ENCODE assay signal across 13 cellular contexts in the genomic region with DNA sequence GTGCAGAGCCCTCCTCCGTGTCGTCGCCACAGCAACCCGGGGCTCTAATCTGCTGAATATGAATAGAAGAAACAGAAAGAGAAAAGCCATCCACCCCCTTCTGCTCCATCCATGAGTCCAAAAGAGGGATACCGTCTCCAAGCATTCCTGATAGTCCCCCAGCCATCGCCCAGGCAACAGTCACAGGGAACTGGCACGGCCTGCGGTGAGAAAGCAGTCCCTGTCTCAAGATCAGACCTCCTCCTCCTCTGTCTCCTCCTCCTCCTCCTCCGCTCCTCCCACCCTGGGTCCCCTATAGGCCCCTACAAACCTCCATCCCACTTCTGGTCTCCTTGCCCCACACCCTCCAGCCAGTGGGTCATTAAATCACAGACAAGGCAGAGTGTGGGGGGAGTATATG.
A peak's percentile ranks its signal among the peaks of the same experiment; 100 is the strongest.
DNase-seq lines count a peak whose midpoint lies in the region; TF ChIP-seq lines count a peak whose summit lies in the region.
"Had no signal": no experiment of that assay in that cellular context is flagged by ENCODE, and none has a peak within 500 bp of the region (broad histone marks: within the 10 kb centered on the region; RNA-seq: fewer than 3 reads in every experiment).

No MANE protein-coding gene starts in this region.

- CTCF ChIA-PET in HEK293 (lab: Yijun Ruan, JAX), result interaction anchor here (0.9 kb wide), 1 partner anchor 58 kb away, joined by 6 read pairs; no protein-coding TSS in a partner anchor

- POLR2A ChIA-PET in HEK293 (lab: Yijun Ruan, JAX), result no interaction called here

- H3K27ac ChIP-seq in HEK293 (ENCODE audit: extremely low read depth, low read depth, low read length) (peak overlapping the region; percentile 62), cingulate gyrus (ENCODE audit: low read depth, low read length) (peak overlapping the region; percentile 73), layer of hippocampus (ENCODE audit: low read depth, low read length) (peak overlapping the region; percentile 69), subcutaneous abdominal adipose tissue (ENCODE audit: low read depth, low read length) (no peak overlapping the region)
- H3K27ac ChIP-seq: body of pancreas, thyroid gland had no signal

- H3K27me3 ChIP-seq in layer of hippocampus (ENCODE audit: control insufficient read depth, insufficient read depth, low read length) (no peaks in the 10 kb centered on the region), subcutaneous abdominal adipose tissue (ENCODE audit: control insufficient read depth in 5 of 5, insufficient read depth in 4 of 5, low read length in 5 of 5) (no peaks in the 10 kb centered on the region)
- H3K27me3 ChIP-seq: body of pancreas, thyroid gland had no signal

- H3K9ac ChIP-seq in subcutaneous abdominal adipose tissue (ENCODE audit: low read length in 5 of 5), result no peak overlapping the region

- no peak for TF ChIP-seq CTCF in HEK293 (tag by site-specific recombination; IDR thresholded peaks at IDR 0.05)

- no peak overlapping the region for H3K4me3 ChIP-seq in HEK293 (ENCODE audit: low read depth, low read length)
- peak overlapping the region in 3 of 5 donors; percentile 2 to 53 (median 39) for H3K4me3 ChIP-seq in subcutaneous abdominal adipose tissue (ENCODE audit: low read depth in 1 of 5, low read length in 5 of 5)
- H3K4me3 ChIP-seq: body of pancreas, thyroid gland had no signal

- H3K4me1 ChIP-seq in HEK293 (ENCODE audit: control insufficient read depth, insufficient read depth, low read length) (peaks cover 22% of the 10 kb centered on the region), subcutaneous abdominal adipose tissue (ENCODE audit: control insufficient read depth in 5 of 5, insufficient read depth in 5 of 5, low read length in 5 of 5) (peaks cover 0 to 22% (median 5%) of the 10 kb centered on the region in 5 donors)
- H3K4me1 ChIP-seq: body of pancreas had no signal

- DNase-seq in stimulated activated naive CD4-positive, alpha-beta T cell (lab: John Stamatoyannopoulos, UW), result no peak
- no peak for DNase-seq in activated effector memory CD4-positive, alpha-beta T cell treated with Interleukin-2 at 50 U/mL for 16 hours
- DNase-seq in islet precursor cell, result no peak
- DNase-seq: activated CD4-positive, CD25-positive, alpha-beta regulatory T cell treated with anti-CD3 and anti-CD28 coated beads, Interleukin-2, amount 50 U/mL, for 72 hours; body of pancreas; cortex of kidney; NCI-H2081; NCI-H69; thyroid gland had no signal

- H3K36me3 ChIP-seq in HEK293 (ENCODE audit: control insufficient read depth in 2 of 2, insufficient read depth in 1 of 2, low read length in 2 of 2) (no peaks in the 10 kb centered on the region), subcutaneous abdominal adipose tissue (ENCODE audit: control insufficient read depth in 5 of 5, insufficient read depth in 5 of 5, low read length in 5 of 5) (no peaks in the 10 kb centered on the region)
- H3K36me3 ChIP-seq: thyroid gland had no signal

- H3K9me3 ChIP-seq in HEK293 (ENCODE audit: control insufficient read depth, insufficient read depth, low read depth, low read length), result no peaks in the 10 kb centered on the region
- no peaks in the 10 kb centered on the region for H3K9me3 ChIP-seq in subcutaneous abdominal adipose tissue (ENCODE audit: control insufficient read depth in 5 of 5, low read length in 5 of 5)
- H3K9me3 ChIP-seq: body of pancreas, thyroid gland had no signal

TF ChIP-seq in HEK293, 187 proteins besides CTCF, POLR2A, EP300 and RAD21:
- TF ChIP-seq HOXA7 (CRISPR knock-in tag; IDR thresholded peaks at IDR 0.05; ENCODE audit: borderline replicate concordance), result no peak
- no peak for TF ChIP-seq ZNF670 (tag by site-specific recombination; IDR thresholded peaks at IDR 0.05; ENCODE audit: low read depth)
- TF ChIP-seq, protein P1, sequence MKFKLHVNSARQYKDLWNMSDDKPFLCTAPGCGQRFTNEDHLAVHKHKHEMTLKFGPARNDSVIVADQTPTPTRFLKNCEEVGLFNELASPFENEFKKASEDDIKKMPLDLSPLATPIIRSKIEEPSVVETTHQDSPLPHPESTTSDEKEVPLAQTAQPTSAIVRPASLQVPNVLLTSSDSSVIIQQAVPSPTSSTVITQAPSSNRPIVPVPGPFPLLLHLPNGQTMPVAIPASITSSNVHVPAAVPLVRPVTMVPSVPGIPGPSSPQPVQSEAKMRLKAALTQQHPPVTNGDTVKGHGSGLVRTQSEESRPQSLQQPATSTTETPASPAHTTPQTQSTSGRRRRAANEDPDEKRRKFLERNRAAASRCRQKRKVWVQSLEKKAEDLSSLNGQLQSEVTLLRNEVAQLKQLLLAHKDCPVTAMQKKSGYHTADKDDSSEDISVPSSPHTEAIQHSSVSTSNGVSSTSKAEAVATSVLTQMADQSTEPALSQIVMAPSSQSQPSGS (tag by site-specific recombination; IDR thresholded peaks at IDR 0.05; ENCODE audit: low read depth), result no peak
- no peak for TF ChIP-seq ZNF610 (tag by site-specific recombination; IDR thresholded peaks at IDR 0.05; ENCODE audit: borderline replicate concordance)
- peak; percentile 73 for TF ChIP-seq ZFHX2 (tag by site-specific recombination; conservative IDR thresholded peaks at IDR 0.05)
- TF ChIP-seq, protein P2, sequence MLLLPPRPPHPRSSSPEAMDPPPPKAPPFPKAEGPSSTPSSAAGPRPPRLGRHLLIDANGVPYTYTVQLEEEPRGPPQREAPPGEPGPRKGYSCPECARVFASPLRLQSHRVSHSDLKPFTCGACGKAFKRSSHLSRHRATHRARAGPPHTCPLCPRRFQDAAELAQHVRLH (tag by site-specific recombination; IDR thresholded peaks at IDR 0.05), result no peak
- peak; percentile 76 for TF ChIP-seq EGR2 (tag by site-specific recombination; IDR thresholded peaks at IDR 0.05; ENCODE audit: low read depth)
- no peak for TF ChIP-seq ZNF311 (tag by site-specific recombination; IDR thresholded peaks at IDR 0.05; ENCODE audit: borderline replicate concordance)
